16 cellular contexts compared by ENCODE assay signal in genomic region chr9:68919666-68920065, GRCh38.
A peak's percentile ranks its signal among the peaks of the same experiment; 100 is the strongest.
DNase-seq lines count a peak whose midpoint lies in the region; ATAC-seq and TF ChIP-seq lines count a peak whose summit lies in the region.
"Had no signal": no experiment of that assay in that cellular context is flagged by ENCODE, and none has a peak within 500 bp of the region (broad histone marks: within the 10 kb centered on the region; RNA-seq: fewer than 3 reads in every experiment).

No MANE protein-coding gene starts in this region.

- TF ChIP-seq POLR2A in upper lobe of left lung (IDR thresholded peaks at IDR 0.05) = no peak
- no peak for TF ChIP-seq POLR2A in transverse colon (IDR thresholded peaks at IDR 0.05)

- H3K27me3 ChIP-seq in BLaER1 treated with 17β-estradiol and CSF1 and Interleukin-3, amounts not matched to agents 10 nM and 100 nM = no peaks in the 10 kb centered on the region
- H3K27me3 ChIP-seq in upper lobe of left lung = no peaks in the 10 kb centered on the region
- H3K27me3 ChIP-seq in transverse colon = no peaks in the 10 kb centered on the region

- TF ChIP-seq CTCF in upper lobe of left lung (IDR thresholded peaks at IDR 0.05) (no peak), transverse colon (IDR thresholded peaks at IDR 0.05) (no peak)

- H3K4me3 ChIP-seq in BLaER1 treated with 17β-estradiol and CSF1 and Interleukin-3, amounts not matched to agents 10 nM and 100 nM = no peak overlapping the region
- H3K4me3 ChIP-seq in upper lobe of left lung = no peak overlapping the region
- H3K4me3 ChIP-seq in transverse colon = no peak overlapping the region
- H3K4me3 ChIP-seq: skin epidermis had no signal

- no peaks in the 10 kb centered on the region for H3K9me3 ChIP-seq in BLaER1 treated with 17β-estradiol and CSF1 and Interleukin-3, amounts not matched to agents 10 nM and 100 nM (replicated peaks in 1 of 11)
- H3K9me3 ChIP-seq in upper lobe of left lung = no peaks in the 10 kb centered on the region
- H3K9me3 ChIP-seq in transverse colon = no peaks in the 10 kb centered on the region

- peaks cover 0 to 7% (median 0%) of the 10 kb centered on the region in 11 experiments; a peak in 2 of 22 replicates for H3K36me3 ChIP-seq in BLaER1 treated with 17β-estradiol and CSF1 and Interleukin-3, amounts not matched to agents 10 nM and 100 nM
- H3K36me3 ChIP-seq in upper lobe of left lung (peaks cover 0 to 3% (median 0%) of the 10 kb centered on the region in 4 donors), transverse colon (no peaks in the 10 kb centered on the region)

- H3K4me2 ChIP-seq in BLaER1 treated with 17β-estradiol and CSF1 and Interleukin-3, amounts not matched to agents 10 nM and 100 nM = peak overlapping the region in 10 of 11 experiments; percentile 2 to 80 (median 29); a peak in 16 of 22 replicates

- H4K20me1 ChIP-seq in BLaER1 treated with 17β-estradiol and CSF1 and Interleukin-3, amounts not matched to agents 10 nM and 100 nM = no peaks in the 10 kb centered on the region

- WGBS in upper lobe of left lung, 2 donors = 23 to 53% methylated on average over 2 of the region's 2 CpGs
- WGBS in transverse colon (ENCODE audit: low coverage in 1 of 2), 2 donors = 58 to 67% methylated on average over 2 of the region's 2 CpGs

- ATAC-seq in GM19043 (IDR thresholded peaks at IDR 0.05; ENCODE audit: low read depth, unreplicated experiment) = peak; percentile 68
- peak; percentile 49 for ATAC-seq in HG02678 (IDR thresholded peaks at IDR 0.05; ENCODE audit: unreplicated experiment)
- ATAC-seq in upper lobe of left lung (ENCODE audit: low FRiP score in 2 of 2) = no peak
- ATAC-seq: left cardiac atrium had no signal

- TF ChIP-seq EP300 in upper lobe of left lung (IDR thresholded peaks at IDR 0.05) (no peak), transverse colon (IDR thresholded peaks at IDR 0.05; ENCODE audit: low read depth) (no peak)

- peak; percentile 75 for DNase-seq in MV-4-11 (lab: John Stamatoyannopoulos, UW)
- no peak for DNase-seq in AG08396 (ENCODE audit: low spot score)
- no peak for DNase-seq in upper lobe of left lung
- DNase-seq in NCI-H1105 treated with DMSO at 0.1 percent for 48 hours (lab: John Stamatoyannopoulos, UW) = no peak
- no peak for DNase-seq in transverse colon
- DNase-seq: ACHN; activated T-cell treated with anti-CD3 and anti-CD28 coated beads, Interleukin-2, amount 50 U/mL, for 48 hours; endodermal cell; HCEC 1CT; left cardiac atrium; NCI-H446 treated with DMSO at 0.1 percent for 48 hours had no signal

- intact Hi-C loops in transverse colon (cut with DNase I; ENCODE audit: low total_unique reads) = no loop called here

- H3K9ac ChIP-seq in BLaER1 treated with 17β-estradiol and CSF1 and Interleukin-3, amounts not matched to agents 10 nM and 100 nM = no peak overlapping the region

- in situ Hi-C loops in transverse colon (cut with MboI; ENCODE audit: low pct_ligation_motif_present in 1 of 4, low pct_unique_long_range_greater_than_20kb in 1 of 4, low sequenced_read_pairs in 3 of 4) = no loop called here

- 0 out of 22 replicates have a peak overlapping the region, but pooled peaks of 1 of the 11 experiments have one; percentile 15 for H3K27ac ChIP-seq in BLaER1 treated with 17β-estradiol and CSF1 and Interleukin-3, amounts not matched to agents 10 nM and 100 nM
- H3K27ac ChIP-seq in upper lobe of left lung = no peak overlapping the region
- no peak overlapping the region for H3K27ac ChIP-seq in transverse colon
- H3K27ac ChIP-seq: HL-60, skin epidermis had no signal

- H3K4me1 ChIP-seq in BLaER1 treated with 17β-estradiol and CSF1 and Interleukin-3, amounts not matched to agents 10 nM and 100 nM = peaks cover 5 to 15% (median 10%) of the 10 kb centered on the region in 10 experiments; a peak in 16 of 20 replicates
- H3K4me1 ChIP-seq in upper lobe of left lung = no peaks in the 10 kb centered on the region
- no peaks in the 10 kb centered on the region for H3K4me1 ChIP-seq in transverse colon

Comparison
In these comparisons a context has a peak if more than half of its experiments do, and no peak if none do; other contexts are left out.
1. ATAC-seq: peak in GM19043 (single experiment) and HG02678 (single experiment); none in upper lobe of left lung (0 of 2).